ENCODE assay signal across 8 cellular contexts in genomic region chr22:42512273-42512990, GRCh38. TPM values are rescaled to one million over a fixed set of nuclear protein-coding genes. Genes with fewer than 3 reads are reported as not detected.
DNase-seq lines count a peak whose midpoint lies in the region; ATAC-seq and TF ChIP-seq lines count a peak whose summit lies in the region.
"Not testable (repeated sequence)": the region's sequence is repeated elsewhere in the genome, so short reads cannot be mapped to it uniquely, and the experiment has no call there.

No MANE protein-coding gene starts in this region.

- TF ChIP-seq RAD21 in HCT116 (IDR thresholded peaks at IDR 0.05; ENCODE audit: low read depth) (peak; percentile 39), liver (IDR thresholded peaks at IDR 0.05) (peak; percentile 48 to 62)

- RAD21 ChIA-PET in HCT116 (lab: Charles Lee; ENCODE audit: low non-redundant PET in 1 of 2, low total read pairs in 2 of 2, uncharacterized antibody in 2 of 2, unreplicated experiment in 2 of 2) = not testable (repeated sequence)

- H3K27me3 ChIP-seq in HCT116 (ENCODE audit: insufficient read depth, low read length); dorsolateral prefrontal cortex; liver (ENCODE audit: control insufficient read depth in 4 of 4, insufficient read depth in 4 of 4, low read length in 3 of 4): not testable (repeated sequence)

- not testable (repeated sequence) for H2AFZ ChIP-seq in HCT116 (ENCODE audit: low read depth, low read length, poor library complexity, severe bottlenecking)

- peak; percentile 43 for DNase-seq in Calu3
- not testable (repeated sequence) for DNase-seq in HCT116 (ENCODE audit: low read depth, low spot score); activated T-cell treated with anti-CD3 and anti-CD28 coated beads, Interleukin-2, amount 50 U/mL, for 24 hours; dorsolateral prefrontal cortex; Right ventricle myocardium superior; sciatic nerve (ENCODE audit: low spot score)
- peak; percentile 14 for DNase-seq in NCI-H748 (lab: John Stamatoyannopoulos, UW; ENCODE audit: unreplicated experiment)

- not testable (repeated sequence) for H3K4me1 Mint-ChIP-seq in Calu3 (ENCODE audit: low read depth, unreplicated experiment); activated T-cell treated with anti-CD3 and anti-CD28 coated beads, Interleukin-2, amount 50 U/mL, for 24 hours (ENCODE audit: low read depth)

- H3K4me2 ChIP-seq in HCT116 (ENCODE audit: low read length) = not testable (repeated sequence)

- not testable (repeated sequence) for H3K4me1 ChIP-seq in HCT116 (ENCODE audit: control insufficient read depth in 1 of 2, insufficient read depth in 2 of 2, low read length in 2 of 2); liver (ENCODE audit: control insufficient read depth in 4 of 4, insufficient read depth in 4 of 4, low read length in 3 of 4)

- BruUV-seq in Calu3 (replicated peaks; lab: Mats Ljungman, UMichigan) = not testable (repeated sequence)
- TSS peak; percentile 6 for BruUV-seq in HCT116 (replicated peaks; lab: Mats Ljungman, UMichigan)

- not testable (repeated sequence) for TF ChIP-seq CTCF in Calu3 (IDR thresholded peaks at IDR 0.05; ENCODE audit: unreplicated experiment)
- TF ChIP-seq CTCF in HCT116 (IDR thresholded peaks at IDR 0.05 in 2 of 3, conservative IDR thresholded peaks at IDR 0.05 in 1 of 3; ENCODE audit: borderline replicate concordance in 1 of 3, insufficient read depth in 1 of 3, low read depth in 2 of 3, low read length in 2 of 3) (peak in 1 of 3 experiments; percentile 11; a peak in 1 of 6 replicates), dorsolateral prefrontal cortex (IDR thresholded peaks at IDR 0.05 in 54 of 56, conservative IDR thresholded peaks at IDR 0.05 in 2 of 56; ENCODE audit: low read depth in 1 of 56, partially characterized antibody in 56 of 56) (peak in 45 of 56 donors; percentile 10 to 71 (median 38)), liver (IDR thresholded peaks at IDR 0.05; ENCODE audit: low read depth, low read length, missing input control) (peak; percentile 2)

- H3K27me3 Mint-ChIP-seq in Calu3 (ENCODE audit: unreplicated experiment); activated T-cell treated with anti-CD3 and anti-CD28 coated beads, Interleukin-2, amount 50 U/mL, for 24 hours: not testable (repeated sequence)

- peaks cover 19% of the 10 kb centered on the region for H3K79me2 ChIP-seq in HCT116 (ENCODE audit: insufficient read depth, low read length)

- H3K36me3 Mint-ChIP-seq in Calu3 (ENCODE audit: insufficient read depth, unreplicated experiment) = peaks cover 43% of the 10 kb centered on the region
- peaks cover 51% of the 10 kb centered on the region for H3K36me3 Mint-ChIP-seq in activated T-cell treated with anti-CD3 and anti-CD28 coated beads, Interleukin-2, amount 50 U/mL, for 24 hours (ENCODE audit: low read depth)

- TF ChIP-seq POLR2A in HCT116 (IDR thresholded peaks at IDR 0.05; ENCODE audit: borderline replicate concordance, extremely low read depth, insufficient read depth, insufficient read length) = not testable (repeated sequence)

- not testable (repeated sequence) for H4K20me1 ChIP-seq in HCT116 (ENCODE audit: insufficient read depth)

- CTCF ChIA-PET in Calu3 (lab: Charles Lee); HCT116 (lab: Charles Lee): not testable (repeated sequence)

- H3K9ac ChIP-seq in HCT116 (ENCODE audit: low read length); liver (ENCODE audit: low read depth in 1 of 2, low read length in 2 of 2): not testable (repeated sequence)

- not testable (repeated sequence) for H3K9me3 ChIP-seq in HCT116 (ENCODE audit: control insufficient read depth in 1 of 2, insufficient read depth in 1 of 2, low read depth in 1 of 2, low read length in 2 of 2); liver (ENCODE audit: control insufficient read depth in 4 of 4, low read length in 3 of 4)

- H3K4me3 ChIP-seq in HCT116 (replicated peaks in 1 of 2; ENCODE audit: low read depth in 1 of 2, low read length in 2 of 2); dorsolateral prefrontal cortex; liver (ENCODE audit: low read depth in 1 of 3, low read length in 3 of 3): not testable (repeated sequence)

- POLR2A ChIA-PET in HCT116 (lab: Charles Lee) = not testable (repeated sequence)

- peak; percentile 62 for ATAC-seq in HCT116
- peak; percentile 32 for ATAC-seq in Right ventricle myocardium superior (ENCODE audit: poor library complexity)
- peak; percentile 83 for ATAC-seq in sciatic nerve

- H3K36me3 ChIP-seq in HCT116 (ENCODE audit: control insufficient read depth in 1 of 2, insufficient read depth in 2 of 2, low read length in 2 of 2) = peaks cover 3 to 12% of the 10 kb centered on the region in 2 experiments; a peak in 3 of 4 replicates
- not testable (repeated sequence) for H3K36me3 ChIP-seq in liver (ENCODE audit: control insufficient read depth in 4 of 4, insufficient read depth in 3 of 4, low read depth in 1 of 4, low read length in 3 of 4)

- H3K27ac Mint-ChIP-seq in Calu3 (ENCODE audit: unreplicated experiment) = not testable (repeated sequence)
- H3K27ac Mint-ChIP-seq in activated T-cell treated with anti-CD3 and anti-CD28 coated beads, Interleukin-2, amount 50 U/mL, for 24 hours = peak overlapping the region; percentile 47

- not testable (repeated sequence) for H3K27ac ChIP-seq in HCT116 (ENCODE audit: low read depth, low read length); liver (ENCODE audit: low read depth in 1 of 2, low read length in 2 of 2)
- peak overlapping the region in 36 of 59 donors; percentile 20 to 85 (median 56) for H3K27ac ChIP-seq in dorsolateral prefrontal cortex

- H3K4me3 Mint-ChIP-seq in Calu3 (ENCODE audit: low read depth, unreplicated experiment); activated T-cell treated with anti-CD3 and anti-CD28 coated beads, Interleukin-2, amount 50 U/mL, for 24 hours: not testable (repeated sequence)

- not testable (repeated sequence) for H3K9me3 Mint-ChIP-seq in Calu3 (ENCODE audit: low read depth, unreplicated experiment); activated T-cell treated with anti-CD3 and anti-CD28 coated beads, Interleukin-2, amount 50 U/mL, for 24 hours

- 87% methylated on average over 22 of the region's 22 CpGs for WGBS in liver

- intact Hi-C loops in Calu3 (cut with micrococcal nuclease; ENCODE audit: unreplicated experiment); HCT116 (cut with micrococcal nuclease); Right ventricle myocardium superior (cut with DNase I); sciatic nerve (cut with DNase I): not testable (repeated sequence)
- intact Hi-C loops in dorsolateral prefrontal cortex (cut with DNase I) = loop anchor here in 1 of 2 donors (5.0 kb wide), 1 partner anchor 35 kb away; no protein-coding TSS in a partner anchor

- H3K9me2 ChIP-seq in HCT116 (ENCODE audit: insufficient read depth) = not testable (repeated sequence)

RNA-seq across cellular contexts. Expression of gene RRP7A, which starts 7.2 kb away (rescaled TPM):
- total RNA-seq in Calu3 (2022) (64.7 and 71.4 TPM in 2 replicates), HCT116 (2021; ENCODE audit: unreplicated experiment) (50.8 TPM), dorsolateral prefrontal cortex (10 to 100 TPM; 21.6 to 73.5 (median 35.4) TPM), Right ventricle myocardium superior (14.3 TPM), liver (10 to 100 TPM in 1 of 2 donors, 1 to 10 TPM in 1; 9.9 to 12.1 TPM), sciatic nerve (39.6 TPM)
- polyA plus RNA-seq in HCT116 (2012) = 18.5 and 22.4 TPM in 2 replicates
- 10 to 100 TPM in 1 of 2 donors, 1 to 10 TPM in 1; 8.6 to 10.7 TPM for polyA plus RNA-seq in liver

RNA-seq across cellular contexts. Expression of gene SERHL2, which starts 41.3 kb away (rescaled TPM):
- total RNA-seq in Calu3 (2022) (0.45 and 0.76 TPM in 2 replicates), HCT116 (2021; ENCODE audit: unreplicated experiment) (not detected), dorsolateral prefrontal cortex (10 to 100 TPM in 18 of 120 experiments, 1 to 10 TPM in 102; 2.0 to 26.5 (median 6.2) TPM), Right ventricle myocardium superior (2.4 TPM), liver (under 1 TPM; 0.59 to 0.79 TPM), sciatic nerve (7.8 TPM)
- polyA plus RNA-seq in HCT116 (2012) = 0.54 and 0.91 TPM in 2 replicates
- 1 to 10 TPM in 1 of 2 donors, under 1 TPM in 1; 0.51 to 1.6 TPM for polyA plus RNA-seq in liver

Comparison
In these comparisons a context has a peak if more than half of its experiments do, and no peak if none do; other contexts are left out.
1. ATAC-seq: peak in every context shown above with its lines; median percentile 83 in sciatic nerve; 62 in HCT116; 32 in Right ventricle myocardium superior.